Comparison of ENCODE assay signal across 2 cellular contexts in genomic region chr13:23469901-23470525, GRCh38.
TF ChIP-seq lines count a peak whose summit lies in the region.

No MANE protein-coding gene starts in this region.

TF ChIP-seq in IMR-90, 13 proteins besides CTCF, POLR2A, EP300 and RAD21:
- no peak for TF ChIP-seq RCOR1 (IDR thresholded peaks at IDR 0.05; ENCODE audit: insufficient replicate concordance, low read length)
- TF ChIP-seq CHD1 (IDR thresholded peaks at IDR 0.05; ENCODE audit: low read depth, low read length), result no peak
- no peak for TF ChIP-seq CEBPB (IDR thresholded peaks at IDR 0.05; ENCODE audit: low read depth, low read length)
- no peak for TF ChIP-seq MAZ (IDR thresholded peaks at IDR 0.05; ENCODE audit: borderline replicate concordance, low read depth, low read length)
- peak; percentile 15; the same call in 1 of the 2 replicates for TF ChIP-seq BHLHE40 (IDR thresholded peaks at IDR 0.05; ENCODE audit: low read depth, low read length)

TF ChIP-seq in H1, 55 proteins besides CTCF, POLR2A, EP300 and RAD21:
- peak; percentile 85 for TF ChIP-seq TEAD4 (IDR thresholded peaks at IDR 0.05; ENCODE audit: low read depth, low read length)
- TF ChIP-seq HDAC2 (IDR thresholded peaks at IDR 0.05; ENCODE audit: borderline replicate concordance in 1 of 2, low read depth in 2 of 2, low read length in 2 of 2), result no peak
- no peak for TF ChIP-seq RFX5 (IDR thresholded peaks at IDR 0.05; ENCODE audit: borderline replicate concordance, low read depth, low read length)
